Comparison of ENCODE assay signal across 1 cellular context in genomic region chr20:44017905-44018683, GRCh38.
TF ChIP-seq lines count a peak whose summit lies in the region.

No MANE protein-coding gene starts in this region.

TF ChIP-seq in HCT116, 20 proteins besides CTCF, POLR2A, EP300 and RAD21 (continued from another document):
- TF ChIP-seq EGR1 (IDR thresholded peaks at IDR 0.05; ENCODE audit: low read depth) (no peak), ZFX (IDR thresholded peaks at IDR 0.05) (no peak), CEBPB (IDR thresholded peaks at IDR 0.05; ENCODE audit: low read depth) (no peak), ELF1 (IDR thresholded peaks at IDR 0.05; ENCODE audit: borderline replicate concordance, low read depth) (no peak), ATF3 (IDR thresholded peaks at IDR 0.05) (no peak), POLR2AphosphoS5 (IDR thresholded peaks at IDR 0.05; ENCODE audit: low read depth, low read length) (peak; percentile 59), EZH2phosphoT487 (IDR thresholded peaks at IDR 0.05; ENCODE audit: borderline replicate concordance) (no peak), CBX3 (IDR thresholded peaks at IDR 0.05; ENCODE audit: low read depth) (no peak; the same call in 1 of the 2 replicates), ZNF274 (IDR thresholded peaks at IDR 0.05; ENCODE audit: low read depth, low read length) (no peak), YY1 (IDR thresholded peaks at IDR 0.05; ENCODE audit: extremely low read depth, insufficient replicate concordance, low read depth, low read length) (no peak), SRF (IDR thresholded peaks at IDR 0.05; ENCODE audit: low read depth) (peak; percentile 32; the same call in 1 of the 2 replicates), MAX (IDR thresholded peaks at IDR 0.05) (peak; percentile 66; the same call in 1 of the 2 replicates), EZH2 (IDR thresholded peaks at IDR 0.05) (no peak)
